ENCODE assay signal across 14 cellular contexts in genomic region chr22:37235897-37236607, GRCh38. TPM values are rescaled to one million over a fixed set of nuclear protein-coding genes. Genes with fewer than 3 reads are reported as not detected.
DNase-seq lines count a peak whose midpoint lies in the region; ATAC-seq, FAIRE-seq and TF ChIP-seq lines count a peak whose summit lies in the region.
"Had no signal": no experiment of that assay in that cellular context is flagged by ENCODE, and none has a peak within 500 bp of the region (broad histone marks: within the 10 kb centered on the region; RNA-seq: fewer than 3 reads in every experiment).

No MANE protein-coding gene starts in this region.

- peak overlapping the region; percentile 94 for H3K27ac Mint-ChIP-seq in activated CD4-positive, alpha-beta T cell treated with anti-CD3 and anti-CD28 coated beads for 36 hours
- H3K27ac Mint-ChIP-seq in activated naive CD8-positive, alpha-beta T cell treated with anti-CD3 and anti-CD28 coated beads, Interleukin-2, amount 10 ng/mL, durations not matched to agents 7 days and 5 days, result peak overlapping the region; percentile 100

- H3K4me1 ChIP-seq in Loucy (ENCODE audit: insufficient read depth, low read length, poor library complexity, severe bottlenecking), result peaks cover 73% of the 10 kb centered on the region
- H3K4me1 ChIP-seq in kidney (ENCODE audit: control insufficient read depth in 1 of 2, insufficient read depth in 1 of 2, low read depth in 1 of 2, low read length in 2 of 2), result no peaks in the 10 kb centered on the region
- H3K4me1 ChIP-seq: parathyroid adenoma had no signal

- no peak for TF ChIP-seq CTCF in Loucy (conservative IDR thresholded peaks at IDR 0.05; ENCODE audit: low read length)
- no peak for TF ChIP-seq CTCF in kidney (IDR thresholded peaks at IDR 0.05; ENCODE audit: borderline replicate concordance, extremely low read depth, insufficient read depth)

- intact Hi-C loops in activated CD4-positive, alpha-beta T cell treated with anti-CD3 and anti-CD28 coated beads for 36 hours (cut with DNase I, micrococcal nuclease), result no loop called here
- intact Hi-C loops in posterior vena cava (cut with DNase I) (no loop called here), kidney (cut with DNase I) (no loop called here)

- CTCF ChIA-PET in activated CD4-positive, alpha-beta T cell treated with anti-CD3 and anti-CD28 coated beads for 36 hours (lab: Charles Lee), result interaction anchor here (0.7 kb wide), 1 partner anchor 36 kb away, joined by 3 read pairs; no protein-coding TSS in a partner anchor

- H3K27me3 ChIP-seq in Loucy (ENCODE audit: insufficient read depth, low read length, poor library complexity, severe bottlenecking), result no peaks in the 10 kb centered on the region

- no peak overlapping the region for H3K4me3 ChIP-seq in Loucy (ENCODE audit: low read length, poor library complexity, severe bottlenecking)
- H3K4me3 ChIP-seq in kidney (ENCODE audit: low read length in 2 of 2), result no peak overlapping the region
- H3K4me3 ChIP-seq: tibial nerve had no signal

- peaks cover 96% of the 10 kb centered on the region for H3K36me3 Mint-ChIP-seq in activated CD4-positive, alpha-beta T cell treated with anti-CD3 and anti-CD28 coated beads for 36 hours (ENCODE audit: low read depth)
- peaks cover 76% of the 10 kb centered on the region for H3K36me3 Mint-ChIP-seq in activated naive CD8-positive, alpha-beta T cell treated with anti-CD3 and anti-CD28 coated beads, Interleukin-2, amount 10 ng/mL, durations not matched to agents 7 days and 5 days

- H4K20me1 ChIP-seq in Loucy (ENCODE audit: insufficient read depth, low read length, poor library complexity, severe bottlenecking), result peaks cover 94% of the 10 kb centered on the region

- H3K9me3 Mint-ChIP-seq in activated CD4-positive, alpha-beta T cell treated with anti-CD3 and anti-CD28 coated beads for 36 hours (ENCODE audit: low read depth), result no peaks in the 10 kb centered on the region
- no peaks in the 10 kb centered on the region for H3K9me3 Mint-ChIP-seq in activated naive CD8-positive, alpha-beta T cell treated with anti-CD3 and anti-CD28 coated beads, Interleukin-2, amount 10 ng/mL, durations not matched to agents 7 days and 5 days

- POLR2A ChIA-PET in activated CD4-positive, alpha-beta T cell treated with anti-CD3 and anti-CD28 coated beads for 36 hours (lab: Charles Lee), result no interaction called here
- POLR2A ChIA-PET in activated naive CD8-positive, alpha-beta T cell treated with anti-CD3 and anti-CD28 coated beads, Interleukin-2, amount 10 ng/mL, durations not matched to agents 7 days and 5 days (lab: Charles Lee), result interaction anchor here (11.0 kb wide), 1 partner anchor 15 kb away, joined by 327 read pairs; no protein-coding TSS in a partner anchor

- DNase-seq in activated CD4-positive, alpha-beta T cell treated with anti-CD3 and anti-CD28 coated beads for 36 hours, result no peak
- no peak for DNase-seq in activated CD4-positive, alpha-beta T cell treated with anti-CD3 and anti-CD28 coated beads for 48 hours
- DNase-seq in activated naive CD8-positive, alpha-beta T cell treated with anti-CD3 and anti-CD28 coated beads, Interleukin-2, amount 10 ng/mL, durations not matched to agents 7 days and 5 days, result no peak
- DNase-seq in posterior vena cava (ENCODE audit: low spot score), result peak; percentile 30
- no peak for DNase-seq in OCI-M1 (lab: John Stamatoyannopoulos, UW)
- DNase-seq in iPS-NIHi11 (ENCODE audit: low spot score), result no peak
- DNase-seq in kidney, result no peak
- DNase-seq: Calu3, dermis blood vessel endothelial cell had no signal

- H3K27ac ChIP-seq in kidney (ENCODE audit: low read depth in 2 of 2, low read length in 2 of 2), result no peak overlapping the region
- H3K27ac ChIP-seq: parathyroid adenoma had no signal

- H3K9me3 ChIP-seq in Loucy (ENCODE audit: insufficient read depth, low read depth, low read length) (no peaks in the 10 kb centered on the region), kidney (ENCODE audit: control insufficient read depth in 1 of 2, low read length in 2 of 2) (no peaks in the 10 kb centered on the region)
- H3K9me3 ChIP-seq: tibial nerve had no signal

- no peaks in the 10 kb centered on the region for H3K9me2 ChIP-seq in Loucy (replicated peaks; ENCODE audit: low read depth, low read length)

- no peak for FAIRE-seq in kidney (lab: Jason Lieb, UNC)
- FAIRE-seq: A204.1 had no signal

- no peak for ATAC-seq in activated CD4-positive, alpha-beta T cell treated with anti-CD3 and anti-CD28 coated beads for 36 hours
- ATAC-seq in activated naive CD8-positive, alpha-beta T cell treated with anti-CD3 and anti-CD28 coated beads, Interleukin-2, amount 10 ng/mL, durations not matched to agents 7 days and 5 days (ENCODE audit: low read depth), result no peak
- ATAC-seq: SK-N-SH treated with all-trans-retinoic acid at 6 μM for 48 hours had no signal

- peaks cover 99% of the 10 kb centered on the region for H3K4me1 Mint-ChIP-seq in activated CD4-positive, alpha-beta T cell treated with anti-CD3 and anti-CD28 coated beads for 36 hours
- peaks cover 93% of the 10 kb centered on the region for H3K4me1 Mint-ChIP-seq in activated naive CD8-positive, alpha-beta T cell treated with anti-CD3 and anti-CD28 coated beads, Interleukin-2, amount 10 ng/mL, durations not matched to agents 7 days and 5 days

- peaks cover 88% of the 10 kb centered on the region; the same call in 1 of the 2 replicates for H3K36me3 ChIP-seq in Loucy (ENCODE audit: insufficient read depth, low read length)
- H3K36me3 ChIP-seq in kidney (ENCODE audit: control insufficient read depth in 1 of 2, insufficient read depth in 2 of 2, low read length in 2 of 2), result no peaks in the 10 kb centered on the region
- H3K36me3 ChIP-seq: tibial nerve had no signal

- H3F3A ChIP-seq in Loucy (ENCODE audit: low read depth), result peaks cover 5% of the 10 kb centered on the region

- peak overlapping the region; percentile 45 for H3K4me2 ChIP-seq in Loucy (ENCODE audit: low read depth, low read length, poor library complexity, severe bottlenecking)

- H3K27me3 Mint-ChIP-seq in activated CD4-positive, alpha-beta T cell treated with anti-CD3 and anti-CD28 coated beads for 36 hours, result no peaks in the 10 kb centered on the region
- no peaks in the 10 kb centered on the region for H3K27me3 Mint-ChIP-seq in activated naive CD8-positive, alpha-beta T cell treated with anti-CD3 and anti-CD28 coated beads, Interleukin-2, amount 10 ng/mL, durations not matched to agents 7 days and 5 days

- H3K79me2 ChIP-seq in Loucy (ENCODE audit: insufficient read depth, low read length), result peaks cover 99% of the 10 kb centered on the region
- H3K79me2 ChIP-seq: parathyroid adenoma had no signal

- H2AFZ ChIP-seq in Loucy (ENCODE audit: low read length), result no peak overlapping the region
- H2AFZ ChIP-seq: parathyroid adenoma had no signal

- H3K9ac ChIP-seq in Loucy (ENCODE audit: low read depth, low read length, poor library complexity, severe bottlenecking) (no peak overlapping the region), kidney (ENCODE audit: low read length in 2 of 2) (no peak overlapping the region)
- H3K9ac ChIP-seq: parathyroid adenoma had no signal

- peak overlapping the region; percentile 92 for H3K4me3 Mint-ChIP-seq in activated CD4-positive, alpha-beta T cell treated with anti-CD3 and anti-CD28 coated beads for 36 hours
- peak overlapping the region; percentile 100 for H3K4me3 Mint-ChIP-seq in activated naive CD8-positive, alpha-beta T cell treated with anti-CD3 and anti-CD28 coated beads, Interleukin-2, amount 10 ng/mL, durations not matched to agents 7 days and 5 days

RNA-seq across cellular contexts. Expression of gene RAC2, which starts 8.0 kb away (rescaled TPM):
- total RNA-seq in activated CD4-positive, alpha-beta T cell treated with anti-CD3 and anti-CD28 coated beads for 36 hours, result 100 to 1,000 TPM; 692 to 930 TPM
- total RNA-seq in activated naive CD8-positive, alpha-beta T cell treated with anti-CD3 and anti-CD28 coated beads, Interleukin-2, amount 10 ng/mL, durations not matched to agents 7 days and 5 days, result 1,000 to 10,000 TPM in 1 of 2 experiments, 100 to 1,000 TPM in 1; 963 to 1,011 TPM
- total RNA-seq in posterior vena cava (10 to 100 TPM; 12.9 to 17.5 TPM), kidney (38.6 TPM)
- 4.5 TPM for polyA plus RNA-seq in kidney (ENCODE audit: insufficient read depth, low read depth, low replicate concordance)

RNA-seq across cellular contexts. Expression of gene SSTR3, which starts 23.8 kb away (rescaled TPM):
- total RNA-seq in activated CD4-positive, alpha-beta T cell treated with anti-CD3 and anti-CD28 coated beads for 36 hours, result 10 to 100 TPM; 14.8 to 15.6 TPM
- total RNA-seq in activated naive CD8-positive, alpha-beta T cell treated with anti-CD3 and anti-CD28 coated beads, Interleukin-2, amount 10 ng/mL, durations not matched to agents 7 days and 5 days, result 10 to 100 TPM; 10.1 to 11.3 TPM
- not detected for total RNA-seq in posterior vena cava
- 0.13 TPM for total RNA-seq in kidney
- polyA plus RNA-seq in kidney (ENCODE audit: insufficient read depth, low read depth, low replicate concordance), result 0.56 TPM
- total RNA-seq: Calu3, dermis blood vessel endothelial cell, tibial nerve had no signal

RNA-seq across cellular contexts. Expression of gene CYTH4, which starts 46.3 kb away (rescaled TPM):
- total RNA-seq in activated CD4-positive, alpha-beta T cell treated with anti-CD3 and anti-CD28 coated beads for 36 hours, result 10 to 100 TPM; 33.1 to 42.8 TPM
- 100 to 1,000 TPM; 149 to 157 TPM for total RNA-seq in activated naive CD8-positive, alpha-beta T cell treated with anti-CD3 and anti-CD28 coated beads, Interleukin-2, amount 10 ng/mL, durations not matched to agents 7 days and 5 days
- total RNA-seq in posterior vena cava, result 10 to 100 TPM; 20.7 to 31.7 TPM
- 30.2 TPM for total RNA-seq in kidney
- polyA plus RNA-seq in kidney (ENCODE audit: insufficient read depth, low read depth, low replicate concordance), result 1.9 TPM

RNA-seq across cellular contexts. Expression of gene C1QTNF6, which starts 48.0 kb away (rescaled TPM):
- total RNA-seq in activated CD4-positive, alpha-beta T cell treated with anti-CD3 and anti-CD28 coated beads for 36 hours, result 1 to 10 TPM; 8.4 to 8.7 TPM
- total RNA-seq in activated naive CD8-positive, alpha-beta T cell treated with anti-CD3 and anti-CD28 coated beads, Interleukin-2, amount 10 ng/mL, durations not matched to agents 7 days and 5 days, result 10 to 100 TPM; 15.2 to 15.7 TPM
- total RNA-seq in posterior vena cava (1 to 10 TPM; 1.8 to 6.3 TPM), kidney (8.0 TPM)
- 3.2 TPM for polyA plus RNA-seq in kidney (ENCODE audit: insufficient read depth, low read depth, low replicate concordance)

Comparison
In these comparisons a context has a peak if more than half of its experiments do, and no peak if none do; other contexts are left out.
1. RNA of gene RAC2, which starts 8.0 kb away (total RNA-seq): 963 to 1,011 TPM in activated naive CD8-positive, alpha-beta T cell treated with anti-CD3 and anti-CD28 coated beads, Interleukin-2, amount 10 ng/mL, durations not matched to agents 7 days and 5 days and 692 to 930 TPM in activated CD4-positive, alpha-beta T cell treated with anti-CD3 and anti-CD28 coated beads for 36 hours; 38.6 TPM in kidney (single experiment) and 12.9 to 17.5 TPM in posterior vena cava; every median in the first group is over 10 times any median in the second.